10 cellular contexts compared by ENCODE assay signal in the genomic region with DNA sequence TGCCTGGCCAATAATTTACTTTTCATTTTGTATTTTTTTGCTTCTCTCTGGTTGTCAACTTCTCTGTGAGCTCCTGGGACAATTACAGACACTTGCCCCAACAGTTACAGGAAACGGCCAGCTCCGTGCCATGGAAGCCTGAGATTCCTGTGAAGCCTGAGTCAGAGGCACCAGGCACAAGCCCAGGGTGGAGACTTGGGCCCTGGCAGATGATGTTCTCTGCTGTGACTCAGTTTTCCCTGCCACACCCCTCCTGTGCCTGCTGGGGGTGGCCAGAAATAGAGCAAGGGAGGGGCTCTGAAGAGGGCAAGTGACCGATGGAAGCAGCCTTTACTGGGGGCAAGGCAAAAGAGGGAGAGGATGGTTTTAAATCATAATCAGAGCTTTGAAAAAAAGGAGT. TPM values are rescaled to one million over a fixed set of nuclear protein-coding genes. Genes with fewer than 3 reads are reported as not detected.
A peak's percentile ranks its signal among the peaks of the same experiment; 100 is the strongest.
DNase-seq lines count a peak whose midpoint lies in the region; ATAC-seq and TF ChIP-seq lines count a peak whose summit lies in the region.
"Had no signal": no experiment of that assay in that cellular context is flagged by ENCODE, and none has a peak within 500 bp of the region (broad histone marks: within the 10 kb centered on the region; RNA-seq: fewer than 3 reads in every experiment).

No MANE protein-coding gene starts in this region.

- H3K4me1 ChIP-seq in SJSA1 (replicated peaks) (peaks cover 46% of the 10 kb centered on the region), foreskin keratinocyte (peaks cover 20% of the 10 kb centered on the region)

- no peak overlapping the region for H3K4me3 ChIP-seq in SJSA1

- H3K27me3 ChIP-seq in SJSA1 (replicated peaks) (no peaks in the 10 kb centered on the region), foreskin keratinocyte (no peaks in the 10 kb centered on the region)

- peak overlapping the region; percentile 82 for H3K27ac ChIP-seq in SJSA1
- H3K27ac ChIP-seq in foreskin keratinocyte: peak overlapping the region; percentile 83

- peaks cover 61% of the 10 kb centered on the region for H3K36me3 ChIP-seq in SJSA1

- ATAC-seq in foreskin keratinocyte: peak; percentile 83

- DNase-seq in Caki2 (ENCODE audit: low read depth): peak; percentile 92
- peak; percentile 88 to 95 for DNase-seq in SJSA1 (ENCODE audit: low read depth in 1 of 2, low spot score in 2 of 2)
- DNase-seq in foreskin keratinocyte: peak; percentile 80 to 91
- peak; percentile 95 for DNase-seq in renal cortical epithelial cell (ENCODE audit: low read depth)
- no peak for DNase-seq in NCI-H69 (lab: John Stamatoyannopoulos, UW)
- no peak for DNase-seq in amygdala (lab: John Stamatoyannopoulos, UW)
- no peak for DNase-seq in MV-4-11 (lab: John Stamatoyannopoulos, UW)
- DNase-seq in cerebellar nuclear complex (lab: John Stamatoyannopoulos, UW): no peak
- DNase-seq: effector memory CD4-positive, alpha-beta T cell; NCI-H1436 treated with DMSO at 0.1 percent for 48 hours had no signal

- TF ChIP-seq CTCF in foreskin keratinocyte (conservative IDR thresholded peaks at IDR 0.05): no peak

- no peaks in the 10 kb centered on the region for H3K9me3 ChIP-seq in SJSA1 (replicated peaks)

- in situ Hi-C loops in Caki2 (cut with HindIII; ENCODE audit: low pct_unique_long_range_greater_than_20kb, low sequenced_read_pairs): no loop called here

RNA-seq across cellular contexts. Expression of gene ATP5MGL, which starts 4.9 kb away (rescaled TPM):
- not detected in 2 replicates for total RNA-seq in Caki2 (2014; rRNA removed; shearing (Covaris generic); ENCODE audit: low replicate concordance)
- total RNA-seq in SJSA1 (2014; rRNA removed; shearing (Covaris generic)): not detected in 2 replicates
- 0.14 and 0.24 TPM in 2 replicates for total RNA-seq in foreskin keratinocyte
- polyA plus RNA-seq in foreskin keratinocyte: not detected in 2 replicates
- total RNA-seq in renal cortical epithelial cell: 0.45 TPM in 1 of 2 replicates, not detected in the other

RNA-seq across cellular contexts. Expression of gene CYB5R3, which starts 13.7 kb away (rescaled TPM):
- 68.0 and 95.7 TPM in 2 replicates for total RNA-seq in Caki2 (2014; rRNA removed; shearing (Covaris generic); ENCODE audit: low replicate concordance)
- 91.3 and 149 TPM in 2 replicates for total RNA-seq in SJSA1 (2014; rRNA removed; shearing (Covaris generic))
- 119 and 127 TPM in 2 replicates for total RNA-seq in foreskin keratinocyte
- 234 and 245 TPM in 2 replicates for polyA plus RNA-seq in foreskin keratinocyte
- 21.9 and 86.9 TPM in 2 replicates for total RNA-seq in renal cortical epithelial cell

RNA-seq across cellular contexts. Expression of gene POLDIP3, which starts 20.8 kb away (rescaled TPM):
- total RNA-seq in Caki2 (2014; rRNA removed; shearing (Covaris generic); ENCODE audit: low replicate concordance): 10.9 and 15.7 TPM in 2 replicates
- 33.3 and 34.6 TPM in 2 replicates for total RNA-seq in SJSA1 (2014; rRNA removed; shearing (Covaris generic))
- 41.2 and 42.2 TPM in 2 replicates for total RNA-seq in foreskin keratinocyte
- 37.3 and 40.0 TPM in 2 replicates for polyA plus RNA-seq in foreskin keratinocyte
- total RNA-seq in renal cortical epithelial cell: 20.7 and 45.9 TPM in 2 replicates

Comparison
In these comparisons a context has a peak if more than half of its experiments do, and no peak if none do; other contexts are left out.
1. DNase-seq: peak in Caki2 (single experiment), SJSA1 (2 of 2), foreskin keratinocyte (2 of 2) and renal cortical epithelial cell (single experiment); none in NCI-H69 (single experiment), amygdala (0 of 56), MV-4-11 (single experiment) and cerebellar nuclear complex (0 of 2).